16 cellular contexts compared by ENCODE assay signal in the genomic region with DNA sequence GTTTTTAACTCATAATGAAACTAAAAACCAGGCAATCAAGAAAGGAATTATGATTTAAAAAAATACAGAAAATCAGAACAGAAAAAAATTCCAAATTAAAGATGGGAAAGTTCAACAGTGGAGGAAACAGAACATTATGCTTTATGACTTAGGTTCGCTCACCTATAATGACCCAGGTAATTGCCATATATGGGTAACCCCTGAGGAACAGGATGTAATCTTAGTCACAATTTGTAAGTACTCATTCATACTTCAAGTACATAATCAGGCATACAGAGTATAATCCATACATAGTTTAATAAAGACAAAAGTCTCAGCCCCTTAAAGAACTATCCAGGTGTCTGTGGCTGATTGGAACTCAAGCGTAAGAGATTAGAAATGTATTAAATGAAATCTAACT.
"Had no signal": no experiment of that assay in that cellular context is flagged by ENCODE, and none has a peak within 500 bp of the region (broad histone marks: within the 10 kb centered on the region; RNA-seq: fewer than 3 reads in every experiment).

No MANE protein-coding gene starts in this region.

- H3K4me1 ChIP-seq: SJCRH30 had no signal

- ATAC-seq: Right ventricle myocardium inferior, SK-N-SH treated with all-trans-retinoic acid at 6 μM for 48 hours had no signal

- H3K27ac ChIP-seq: SJCRH30 had no signal

- H3K4me3 ChIP-seq: SJCRH30 had no signal

- H3K36me3 ChIP-seq: SJCRH30 had no signal

- H3K27me3 ChIP-seq: SJCRH30 had no signal

- DNase-seq: KBM-7, NCI-H1092 treated with DMSO at 0.1 percent for 48 hours, NCI-H1436, NCI-H187, NCI-H2029, NCI-H2081 treated with DMSO at 0.1 percent for 48 hours, NCI-H2227 treated with DMSO at 0.1 percent for 48 hours, NCI-H510A, NCI-H524 treated with DMSO at 0.1 percent for 48 hours, NCI-H69, NCI-H774, RPMI8226, SHP77 treated with DMSO at 0.1 percent for 48 hours, SJCRH30 had no signal

- H3K9me3 ChIP-seq: SJCRH30 had no signal
